In genomic region chr1:109983380-109984189, GRCh38 we compare ENCODE assay signal across 7 cellular contexts. TPM values are rescaled to one million over a fixed set of nuclear protein-coding genes. Genes with fewer than 3 reads are reported as not detected.
A peak's percentile ranks its signal among the peaks of the same experiment; 100 is the strongest.
DNase-seq lines count a peak whose midpoint lies in the region; ATAC-seq and TF ChIP-seq lines count a peak whose summit lies in the region.

No MANE protein-coding gene starts in this region.

- H3K27ac ChIP-seq in HEK293 (ENCODE audit: extremely low read depth, low read depth, low read length) (no peak overlapping the region), smooth muscle cell (ENCODE audit: low read depth) (peak overlapping the region; percentile 100)

- H3K4me1 ChIP-seq in HEK293 (ENCODE audit: control insufficient read depth, insufficient read depth, low read length) = no peaks in the 10 kb centered on the region
- peaks cover 83% of the 10 kb centered on the region for H3K4me1 ChIP-seq in adipocyte (ENCODE audit: control insufficient read depth, insufficient read depth, low read length)
- peaks cover 17% of the 10 kb centered on the region for H3K4me1 ChIP-seq in iPS-15b (ENCODE audit: control insufficient read depth, insufficient read depth, low read length)
- H3K4me1 ChIP-seq in smooth muscle cell (ENCODE audit: low read depth) = peaks cover 25% of the 10 kb centered on the region

- H3K36me3 ChIP-seq in HEK293 (ENCODE audit: control insufficient read depth in 2 of 2, insufficient read depth in 1 of 2, low read length in 2 of 2) (peaks cover 0 to 19% of the 10 kb centered on the region in 2 experiments; a peak in 1 of 3 replicates), adipocyte (ENCODE audit: control insufficient read depth, insufficient read depth, low read length, severe bottlenecking) (peaks cover 5% of the 10 kb centered on the region), iPS-15b (ENCODE audit: control insufficient read depth, insufficient read depth, low read length) (no peaks in the 10 kb centered on the region), smooth muscle cell (ENCODE audit: low read depth) (no peaks in the 10 kb centered on the region)

- H3K27me3 ChIP-seq in adipocyte (replicated peaks; ENCODE audit: control insufficient read depth, insufficient read depth, low read length) (no peaks in the 10 kb centered on the region), iPS-15b (ENCODE audit: control insufficient read depth, insufficient read depth, low read length) (no peaks in the 10 kb centered on the region), smooth muscle cell (ENCODE audit: low read depth) (no peaks in the 10 kb centered on the region)

- CTCF ChIA-PET in HEK293 (lab: Yijun Ruan, JAX) = interaction anchor here (0.6 to 12.6 kb wide), 48 partner anchors 9 to 477 kb away, joined by 3 to 522 read pairs (median 6); partner anchors contain the start of gene CSF1

- H4K20me1 ChIP-seq in smooth muscle cell (ENCODE audit: low read depth) = peaks cover 31% of the 10 kb centered on the region

- WGBS in smooth muscle cell (ENCODE audit: low lambda C conversion rate) = 86% methylated on average over 5 of the region's 5 CpGs

- H3K4me3 ChIP-seq in HEK293 (ENCODE audit: low read depth, low read length) (no peak overlapping the region), adipocyte (ENCODE audit: low read length) (peak overlapping the region; percentile 90), iPS-15b (ENCODE audit: low read depth, low read length) (peak overlapping the region; percentile 35), smooth muscle cell (no peak overlapping the region)

- peak overlapping the region; percentile 53 for H2AFZ ChIP-seq in smooth muscle cell (ENCODE audit: low read depth)

- peaks cover 8% of the 10 kb centered on the region for H3F3A ChIP-seq in smooth muscle cell (ENCODE audit: low read depth)

- ATAC-seq in GM19455 (IDR thresholded peaks at IDR 0.05; ENCODE audit: unreplicated experiment) (no peak), HG03135 (IDR thresholded peaks at IDR 0.05; ENCODE audit: unreplicated experiment) (no peak)

- H3K9me3 ChIP-seq in HEK293 (ENCODE audit: control insufficient read depth, insufficient read depth, low read depth, low read length) = no peaks in the 10 kb centered on the region
- no peaks in the 10 kb centered on the region for H3K9me3 ChIP-seq in adipocyte (ENCODE audit: control insufficient read depth, low read length)
- no peaks in the 10 kb centered on the region for H3K9me3 ChIP-seq in iPS-15b (ENCODE audit: control insufficient read depth, insufficient read depth, low read length)
- no peaks in the 10 kb centered on the region for H3K9me3 ChIP-seq in smooth muscle cell (replicated peaks; ENCODE audit: low read depth)

- H3K9ac ChIP-seq in adipocyte (ENCODE audit: low read length) = peak overlapping the region; percentile 95
- H3K9ac ChIP-seq in iPS-15b (ENCODE audit: low read depth, low read length) = no peak overlapping the region
- no peak overlapping the region for H3K9ac ChIP-seq in smooth muscle cell (ENCODE audit: low read depth)

- TF ChIP-seq CTCF in HEK293 (tag by site-specific recombination; IDR thresholded peaks at IDR 0.05) = no peak
- TF ChIP-seq CTCF in smooth muscle cell (IDR thresholded peaks at IDR 0.05; ENCODE audit: borderline replicate concordance, insufficient read depth, poor library complexity, severe bottlenecking) = no peak

- H3K4me2 ChIP-seq in smooth muscle cell = peak overlapping the region; percentile 77

- DNase-seq in adipocyte (ENCODE audit: low read depth) (peak; percentile 66), smooth muscle cell (lab: John Stamatoyannopoulos, UW; ENCODE audit: unreplicated experiment) (no peak), NOMO-1 (lab: John Stamatoyannopoulos, UW; ENCODE audit: unreplicated experiment in 2 of 2) (no peak)

- peaks cover 40% of the 10 kb centered on the region for H3K79me2 ChIP-seq in smooth muscle cell (ENCODE audit: low read depth)

- POLR2A ChIA-PET in HEK293 (lab: Yijun Ruan, JAX) = interaction anchor here (1.0 to 2.9 kb wide), 9 partner anchors 14 to 435 kb away, joined by 4 to 22 read pairs (median 4); partner anchors contain the start of gene GNAI3

TF ChIP-seq in HEK293, 187 proteins besides CTCF, POLR2A, EP300 and RAD21:
- TF ChIP-seq ZNF24 (tag by site-specific recombination; IDR thresholded peaks at IDR 0.05) = no peak
- no peak for TF ChIP-seq ZNF10 (tag by site-specific recombination; IDR thresholded peaks at IDR 0.05)
- no peak for TF ChIP-seq WT1 (tag by site-specific recombination; IDR thresholded peaks at IDR 0.05)
- no peak for TF ChIP-seq KLF16 (tag by site-specific recombination; IDR thresholded peaks at IDR 0.05)
- TF ChIP-seq ZNF777 (tag by site-specific recombination; IDR thresholded peaks at IDR 0.05; ENCODE audit: borderline replicate concordance) = 0 out of 2 replicates have a peak, but pooled peaks have one; percentile 30

RNA-seq across cellular contexts. Expression of gene AHCYL1, which starts 1.0 kb away (rescaled TPM):
- total RNA-seq in smooth muscle cell = 77.3 and 79.5 TPM in 2 replicates
- polyA plus RNA-seq in smooth muscle cell = 115 and 144 TPM in 2 replicates

RNA-seq across cellular contexts. Expression of gene STRIP1, which starts 50.8 kb away (rescaled TPM):
- total RNA-seq in smooth muscle cell = 26.2 and 31.2 TPM in 2 replicates
- polyA plus RNA-seq in smooth muscle cell = 22.5 and 26.0 TPM in 2 replicates

Comparison
In these comparisons a context has a peak if more than half of its experiments do, and no peak if none do; other contexts are left out.
1. H3K4me3 ChIP-seq: peak in adipocyte (single experiment) and iPS-15b (single experiment); none in HEK293 (single experiment) and smooth muscle cell (single experiment).